1 cellular context compared by ENCODE assay signal in the genomic region with DNA sequence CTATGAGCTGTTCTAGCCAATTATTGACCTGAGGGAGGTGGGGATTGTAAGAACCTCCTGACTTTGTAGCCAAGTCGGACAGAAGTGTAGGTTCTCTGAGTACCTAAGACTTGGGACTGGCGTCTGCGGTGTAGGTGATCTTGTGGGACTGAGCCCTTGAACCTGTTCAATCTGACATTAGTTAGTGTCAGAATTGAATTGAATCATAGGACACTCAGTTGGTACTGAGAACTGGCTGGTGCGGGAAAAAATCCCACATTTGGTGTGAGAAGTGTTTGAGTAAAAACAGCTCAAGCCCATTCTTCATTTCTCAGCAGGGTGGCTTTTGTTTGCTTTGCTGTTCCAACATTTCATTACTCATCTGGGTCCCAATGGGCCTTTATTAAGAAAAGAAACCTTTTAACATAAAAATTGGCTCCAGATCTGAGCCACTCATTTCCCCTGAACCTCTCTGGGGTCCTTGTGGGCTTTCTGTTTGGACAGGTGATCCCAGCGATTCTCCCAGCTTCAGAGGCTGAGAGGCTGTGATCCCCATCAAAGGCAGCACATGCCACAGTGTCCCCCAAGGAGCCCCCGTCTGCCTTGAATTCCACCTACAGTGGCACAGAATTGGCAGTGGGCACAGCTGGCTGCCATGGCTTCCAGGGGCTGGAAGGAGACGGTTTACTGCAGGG.
TF ChIP-seq lines count a peak whose summit lies in the region.

No MANE protein-coding gene starts in this region.

TF ChIP-seq in IMR-90, 13 proteins besides CTCF, POLR2A, EP300 and RAD21 (continued from another document):
- TF ChIP-seq, protein P1, sequence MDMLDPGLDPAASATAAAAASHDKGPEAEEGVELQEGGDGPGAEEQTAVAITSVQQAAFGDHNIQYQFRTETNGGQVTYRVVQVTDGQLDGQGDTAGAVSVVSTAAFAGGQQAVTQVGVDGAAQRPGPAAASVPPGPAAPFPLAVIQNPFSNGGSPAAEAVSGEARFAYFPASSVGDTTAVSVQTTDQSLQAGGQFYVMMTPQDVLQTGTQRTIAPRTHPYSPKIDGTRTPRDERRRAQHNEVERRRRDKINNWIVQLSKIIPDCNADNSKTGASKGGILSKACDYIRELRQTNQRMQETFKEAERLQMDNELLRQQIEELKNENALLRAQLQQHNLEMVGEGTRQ (IDR thresholded peaks at IDR 0.05; ENCODE audit: low read depth, low read length): no peak
- no peak for TF ChIP-seq FOS (IDR thresholded peaks at IDR 0.05; ENCODE audit: low read depth, low read length)
- no peak for TF ChIP-seq MAZ (IDR thresholded peaks at IDR 0.05; ENCODE audit: borderline replicate concordance, low read depth, low read length)
- no peak for TF ChIP-seq CEBPB (IDR thresholded peaks at IDR 0.05; ENCODE audit: low read depth, low read length)
- TF ChIP-seq RFX5 (IDR thresholded peaks at IDR 0.05; ENCODE audit: low read depth, low read length): no peak
- TF ChIP-seq NFE2L2 (IDR thresholded peaks at IDR 0.05; ENCODE audit: low read depth, low read length): no peak
- TF ChIP-seq SMC3 (IDR thresholded peaks at IDR 0.05; ENCODE audit: low read depth, low read length): no peak
- TF ChIP-seq MAFK (IDR thresholded peaks at IDR 0.05; ENCODE audit: low read depth, low read length): no peak
